In genomic region chr16:58727796-58728568, GRCh38 we compare ENCODE assay signal across 1 cellular context.
TF ChIP-seq lines count a peak whose summit lies in the region.

No MANE protein-coding gene starts in this region.

TF ChIP-seq in HepG2, 621 proteins besides CTCF, POLR2A, EP300 and RAD21:
- peak; percentile 16; the same call in 1 of the 2 replicates for TF ChIP-seq ZMYM3 (CRISPR knock-in tag; IDR thresholded peaks at IDR 0.05)
- peak; percentile 86 for TF ChIP-seq ZNF629 (CRISPR knock-in tag; conservative IDR thresholded peaks at IDR 0.05)
- TF ChIP-seq ARHGAP35 (CRISPR knock-in tag; IDR thresholded peaks at IDR 0.05; ENCODE audit: borderline replicate concordance), result no peak
